In genomic region chr1:61742620-61743431, GRCh38 we compare ENCODE assay signal across 1 cellular context.
TF ChIP-seq lines count a peak whose summit lies in the region.

No MANE protein-coding gene starts in this region.

TF ChIP-seq in SK-N-SH, 30 proteins besides CTCF, POLR2A, EP300 and RAD21 (continued from another document):
- TF ChIP-seq EZH2phosphoT487 (IDR thresholded peaks at IDR 0.05; ENCODE audit: borderline replicate concordance, low read depth): no peak
